In genomic region chr1:200184196-200184595, GRCh38 we compare ENCODE assay signal across 9 cellular contexts.
DNase-seq lines count a peak whose midpoint lies in the region; ATAC-seq and TF ChIP-seq lines count a peak whose summit lies in the region.
"Had no signal": no experiment of that assay in that cellular context is flagged by ENCODE, and none has a peak within 500 bp of the region (broad histone marks: within the 10 kb centered on the region; RNA-seq: fewer than 3 reads in every experiment).

No MANE protein-coding gene starts in this region.

- intact Hi-C loops in Right ventricle myocardium superior (cut with DNase I), result no loop called here
- intact Hi-C loops in OCI-LY7 (cut with micrococcal nuclease; ENCODE audit: unreplicated experiment), result no loop called here
- intact Hi-C loops in CD8-positive, alpha-beta T cell (cut with DNase I, micrococcal nuclease), result no loop called here

- H4K20me1 ChIP-seq in SK-N-SH (ENCODE audit: insufficient read depth) (no peaks in the 10 kb centered on the region), OCI-LY7 (ENCODE audit: insufficient read depth, low read length) (no peaks in the 10 kb centered on the region)

- POLR2A ChIA-PET in SK-N-SH (lab: Yijun Ruan, JAX) (no interaction called here), OCI-LY7 (lab: Charles Lee) (interaction anchor here (0.8 to 1.5 kb wide), 3 partner anchors 8 to 26 kb away, joined by 3 to 4 read pairs (median 4); no protein-coding TSS in a partner anchor)
- POLR2A ChIA-PET in CD8-positive, alpha-beta T cell (lab: Charles Lee), result no interaction called here

- no peak for TF ChIP-seq RAD21 in SK-N-SH (IDR thresholded peaks at IDR 0.05; ENCODE audit: low read length)

- H3K27me3 Mint-ChIP-seq in CD8-positive, alpha-beta T cell (ENCODE audit: low read depth), result peaks cover 21% of the 10 kb centered on the region

- no peak overlapping the region for H3K9ac ChIP-seq in SK-N-SH

- no peak overlapping the region for H3K4me3 ChIP-seq in SK-N-SH (ENCODE audit: low read depth in 2 of 2, low read length in 1 of 2)
- H3K4me3 ChIP-seq in OCI-LY7 (ENCODE audit: low read depth, low read length, poor library complexity, severe bottlenecking), result no peak overlapping the region
- no peak overlapping the region for H3K4me3 ChIP-seq in CD8-positive, alpha-beta T cell (ENCODE audit: low read depth, low read length)
- H3K4me3 ChIP-seq: skin epidermis had no signal

- H3K79me2 ChIP-seq in SK-N-SH (ENCODE audit: insufficient read depth) (no peaks in the 10 kb centered on the region), OCI-LY7 (ENCODE audit: insufficient read depth, low read depth, low read length) (no peaks in the 10 kb centered on the region)

- peaks cover 4% of the 10 kb centered on the region for H3K9me3 Mint-ChIP-seq in CD8-positive, alpha-beta T cell

- no peak for TF ChIP-seq EP300 in SK-N-SH (IDR thresholded peaks at IDR 0.05; ENCODE audit: borderline replicate concordance in 1 of 2, low read depth in 1 of 2, low read length in 1 of 2)

- no peak overlapping the region for H2AFZ ChIP-seq in SK-N-SH (ENCODE audit: low read depth)
- no peak overlapping the region for H2AFZ ChIP-seq in OCI-LY7 (ENCODE audit: low read length)

- TF ChIP-seq CTCF in SK-N-SH (IDR thresholded peaks at IDR 0.05), result no peak
- TF ChIP-seq CTCF in OCI-LY7 (conservative IDR thresholded peaks at IDR 0.05; ENCODE audit: low read length), result no peak
- no peak for TF ChIP-seq CTCF in CD8-positive, alpha-beta T cell (IDR thresholded peaks at IDR 0.05)

- ATAC-seq in Right ventricle myocardium superior (ENCODE audit: poor library complexity) (peak; percentile 96), GM18909 (IDR thresholded peaks at IDR 0.05; ENCODE audit: poor library complexity, unreplicated experiment) (no peak)
- no peak for ATAC-seq in CD8-positive, alpha-beta T cell

- H3K36me3 ChIP-seq in SK-N-SH (replicated peaks in 1 of 2; ENCODE audit: control insufficient read depth in 1 of 2, insufficient read depth in 2 of 2, low read length in 1 of 2), result no peaks in the 10 kb centered on the region
- H3K36me3 ChIP-seq in OCI-LY7 (ENCODE audit: insufficient read depth, low read length), result no peaks in the 10 kb centered on the region
- no peaks in the 10 kb centered on the region for H3K36me3 ChIP-seq in CD8-positive, alpha-beta T cell (ENCODE audit: insufficient read depth, low read length)

- H3K4me3 Mint-ChIP-seq in CD8-positive, alpha-beta T cell, result no peak overlapping the region

- H3K4me2 ChIP-seq in SK-N-SH (no peak overlapping the region), OCI-LY7 (ENCODE audit: low read length) (no peak overlapping the region)

- H3F3A ChIP-seq in SK-N-SH (replicated peaks; ENCODE audit: insufficient read depth), result peaks cover 12% of the 10 kb centered on the region

- CTCF ChIA-PET in SK-N-SH (lab: Yijun Ruan, JAX) (no interaction called here), OCI-LY7 (lab: Charles Lee; ENCODE audit: unreplicated experiment) (no interaction called here)
- CTCF ChIA-PET in CD8-positive, alpha-beta T cell (lab: Charles Lee), result no interaction called here

- H3K27me3 ChIP-seq in SK-N-SH (ENCODE audit: insufficient read depth), result no peaks in the 10 kb centered on the region
- no peaks in the 10 kb centered on the region for H3K27me3 ChIP-seq in CD8-positive, alpha-beta T cell (ENCODE audit: insufficient read depth, low read length)

- H3K4me1 ChIP-seq in SK-N-SH (ENCODE audit: control insufficient read depth in 1 of 2, insufficient read depth in 2 of 2, low read depth in 1 of 2, low read length in 1 of 2) (peaks cover 0 to 16% of the 10 kb centered on the region in 2 experiments; a peak in 3 of 4 replicates), OCI-LY7 (ENCODE audit: insufficient read depth, low read length, poor library complexity, severe bottlenecking) (no peaks in the 10 kb centered on the region)
- no peaks in the 10 kb centered on the region for H3K4me1 ChIP-seq in CD8-positive, alpha-beta T cell (ENCODE audit: insufficient read depth, low read length)

- H3K9me2 ChIP-seq in SK-N-SH (no peaks in the 10 kb centered on the region), OCI-LY7 (ENCODE audit: insufficient read depth, low read length) (no peaks in the 10 kb centered on the region)

- BruUV-seq in OCI-LY7 (replicated peaks; lab: Mats Ljungman, UMichigan), result no TSS peak

- H3K27ac ChIP-seq in SK-N-SH (ENCODE audit: low read depth in 2 of 2, low read length in 1 of 2) (no peak overlapping the region), OCI-LY7 (ENCODE audit: low read depth, low read length, poor library complexity, severe bottlenecking) (no peak overlapping the region)
- no peak overlapping the region for H3K27ac ChIP-seq in CD8-positive, alpha-beta T cell (ENCODE audit: low read depth, low read length)
- H3K27ac ChIP-seq: skin epidermis had no signal

- 15% methylated on average over 4 of the region's 4 CpGs for WGBS in SK-N-SH (ENCODE audit: low lambda C conversion rate)

- no peak overlapping the region for H3K27ac Mint-ChIP-seq in CD8-positive, alpha-beta T cell

- H3K36me3 Mint-ChIP-seq in CD8-positive, alpha-beta T cell, result no peaks in the 10 kb centered on the region

- DNase-seq in Ammon's horn (ENCODE audit: low spot score) (peak; percentile 61), LoVo (ENCODE audit: low spot score) (peak; percentile 76), SK-N-SH (no peak), Right ventricle myocardium superior (peak; percentile 87), stromal cell of bone marrow (ENCODE audit: low read depth) (peak; percentile 77), OCI-LY7 (ENCODE audit: low spot score) (no peak)
- no peak for DNase-seq in CD8-positive, alpha-beta T cell

- peaks cover 3% of the 10 kb centered on the region for H3K4me1 Mint-ChIP-seq in CD8-positive, alpha-beta T cell (ENCODE audit: low read depth)

- no peaks in the 10 kb centered on the region for H3K9me3 ChIP-seq in SK-N-SH
- H3K9me3 ChIP-seq in OCI-LY7 (ENCODE audit: low read length), result no peaks in the 10 kb centered on the region
- no peaks in the 10 kb centered on the region for H3K9me3 ChIP-seq in CD8-positive, alpha-beta T cell (ENCODE audit: low read length)

TF ChIP-seq in SK-N-SH, 30 proteins besides CTCF, POLR2A, EP300 and RAD21:
- TF ChIP-seq ZBTB33 (IDR thresholded peaks at IDR 0.05; ENCODE audit: borderline replicate concordance, low read depth) (no peak), NRF1 (IDR thresholded peaks at IDR 0.05; ENCODE audit: low read depth, low read length) (no peak), NFIC (IDR thresholded peaks at IDR 0.05; ENCODE audit: borderline replicate concordance) (peak; percentile 60), MAX (IDR thresholded peaks at IDR 0.05; ENCODE audit: low read depth) (0 out of 2 replicates have a peak, but pooled peaks have one; percentile 35)

Comparison
In these comparisons a context has a peak if more than half of its experiments do, and no peak if none do; other contexts are left out.
1. DNase-seq: peak in Ammon's horn (single experiment), LoVo (single experiment), Right ventricle myocardium superior (single experiment) and stromal cell of bone marrow (single experiment); none in SK-N-SH (single experiment), OCI-LY7 (single experiment) and CD8-positive, alpha-beta T cell (0 of 7).